ENCODE assay signal across 29 cellular contexts in genomic region chr11:112467721-112468120, GRCh38.
"Had no signal": no experiment of that assay in that cellular context is flagged by ENCODE, and none has a peak within 500 bp of the region (broad histone marks: within the 10 kb centered on the region; RNA-seq: fewer than 3 reads in every experiment).

No MANE protein-coding gene starts in this region.

- FAIRE-seq: TTC549 had no signal

- H3K9me3 ChIP-seq: MG63, SJCRH30 had no signal

- ATAC-seq: activated CD8-positive, alpha-beta T cell treated with anti-CD3 and anti-CD28 coated beads for 36 hours; activated T-cell treated with anti-CD3 and anti-CD28 coated beads, Interleukin-2, amount 50 U/mL, for 72 hours; activated T-helper 17 cell treated with anti-CD3 and anti-CD28 coated beads, Interleukin-2, amount 50 U/mL, for 72 hours; Panc1 had no signal

- H3K36me3 ChIP-seq: brain microvascular endothelial cell, MG63, SJCRH30 had no signal

- DNase-seq: activated CD4-positive, alpha-beta T cell treated with anti-CD3 and anti-CD28 coated beads, Interleukin-2, amount 10 ng/mL, durations not matched to agents 24 days and 14 days; activated CD4-positive, alpha-beta T cell treated with anti-CD3 and anti-CD28 coated beads, Interleukin-2, amount 50 U/mL, for 4 hours; activated CD8-positive, alpha-beta T cell treated with anti-CD3 and anti-CD28 coated beads for 36 hours; activated effector memory CD4-positive, alpha-beta T cell treated with anti-CD3 and anti-CD28 coated beads, Interleukin-2, amount 50 U/mL, for 16 hours; activated naive CD4-positive, alpha-beta T cell; activated naive CD4-positive, alpha-beta T cell treated with anti-CD3 and anti-CD28 coated beads, Interleukin-2, amount 50 U/mL, for 16 hours; activated naive CD8-positive, alpha-beta T cell treated with anti-CD3 and anti-CD28 coated beads for 36 hours; activated T-cell treated with anti-CD3 and anti-CD28 coated beads, Interleukin-2, amount 50 U/mL, for 1 hour; activated T-cell treated with anti-CD3 and anti-CD28 coated beads, Interleukin-2, amount 50 U/mL, for 72 hours; amniotic stem cell; aorta; brain microvascular endothelial cell; Kasumi-1; KG1; MG63; NCI-H1048; NCI-H1105 treated with DMSO at 0.1 percent for 48 hours; NCI-H1436 treated with DMSO at 0.1 percent for 48 hours; NCI-H187 treated with DMSO at 0.1 percent for 48 hours; NCI-H2081; NCI-H2171 treated with DMSO at 0.1 percent for 48 hours; NCI-H2227 treated with DMSO at 0.1 percent for 48 hours; NCI-H524 treated with DMSO at 0.1 percent for 48 hours; SHP77; SJCRH30 had no signal

- H3K4me3 ChIP-seq: MG63, SJCRH30, SK-N-MC had no signal

- H3K27me3 ChIP-seq: brain microvascular endothelial cell, MG63, SJCRH30 had no signal

- H3K27ac ChIP-seq: brain microvascular endothelial cell, SJCRH30, SK-N-MC had no signal

- H3K4me1 ChIP-seq: SJCRH30 had no signal
